ENCODE assay signal across 30 cellular contexts in genomic region chr12:198708-199107, GRCh38. TPM values are rescaled to one million over a fixed set of nuclear protein-coding genes. Genes with fewer than 3 reads are reported as not detected.
"Had no signal": no experiment of that assay in that cellular context is flagged by ENCODE, and none has a peak within 500 bp of the region (broad histone marks: within the 10 kb centered on the region; RNA-seq: fewer than 3 reads in every experiment).

No MANE protein-coding gene starts in this region.

- H3K27me3 ChIP-seq: ovary had no signal

- H3K4me1 Mint-ChIP-seq: activated naive CD8-positive, alpha-beta T cell treated with anti-CD3 and anti-CD28 coated beads, Interleukin-2, amount 10 ng/mL, durations not matched to agents 7 days and 5 days; central memory CD8-positive, alpha-beta T cell; stimulated activated memory B cell treated with anti-CD40 and anti-IgM and Interleukin-4, amounts not matched to agents 10 μg/mL and 1 μg/mL and 100 μg/mL, for 72 hours; stimulated activated naive CD8-positive, alpha-beta T cell treated with anti-CD3 and anti-CD28 coated beads, Interleukin-15, amount 100 ng/mL, for 72 hours had no signal

- H3K9me3 Mint-ChIP-seq: activated naive CD8-positive, alpha-beta T cell treated with anti-CD3 and anti-CD28 coated beads, Interleukin-2, amount 10 ng/mL, durations not matched to agents 7 days and 5 days; central memory CD8-positive, alpha-beta T cell; endodermal cell; stimulated activated memory B cell treated with anti-CD40 and anti-IgM and Interleukin-4, amounts not matched to agents 10 μg/mL and 1 μg/mL and 100 μg/mL, for 72 hours; T-helper 1 cell treated with Interleukin-12 subunit alpha and Interleukin-12 subunit beta and Interleukin-4 antibody, amounts not matched to agents 30 μg/mL and 1 μg/mL, for 36 hours had no signal

- H3K27ac ChIP-seq: coronary artery, esophagus muscularis mucosa, foreskin keratinocyte, heart left ventricle, left lung, lower lobe of right lung, prostate gland, VCaP had no signal

- H3K36me3 ChIP-seq: breast epithelium, esophagus muscularis mucosa, heart left ventricle, left lung, lower lobe of right lung, ovary, prostate gland, tibial nerve had no signal

- H3K27ac Mint-ChIP-seq: activated naive CD8-positive, alpha-beta T cell treated with anti-CD3 and anti-CD28 coated beads, Interleukin-2, amount 10 ng/mL, durations not matched to agents 7 days and 5 days; endodermal cell; stimulated activated memory B cell treated with anti-CD40 and anti-IgM and Interleukin-4, amounts not matched to agents 10 μg/mL and 1 μg/mL and 100 μg/mL, for 72 hours; stimulated activated naive CD8-positive, alpha-beta T cell treated with anti-CD3 and anti-CD28 coated beads, Interleukin-15, amount 100 ng/mL, for 72 hours; T-helper 1 cell treated with Interleukin-12 subunit alpha and Interleukin-12 subunit beta and Interleukin-4 antibody, amounts not matched to agents 30 μg/mL and 1 μg/mL, for 36 hours had no signal

- H3K4me3 ChIP-seq: esophagus muscularis mucosa, heart left ventricle, left lung, lower lobe of right lung, mucosa of descending colon, ovary, prostate gland, skin epidermis, tibial nerve had no signal

- H3K9me3 ChIP-seq: breast epithelium, esophagus muscularis mucosa, heart left ventricle, left lung, lower lobe of right lung, mucosa of descending colon, ovary, prostate gland, tibial nerve had no signal

- H3K4me3 Mint-ChIP-seq: activated naive CD8-positive, alpha-beta T cell treated with anti-CD3 and anti-CD28 coated beads, Interleukin-2, amount 10 ng/mL, durations not matched to agents 7 days and 5 days; central memory CD8-positive, alpha-beta T cell; endodermal cell; stimulated activated memory B cell treated with anti-CD40 and anti-IgM and Interleukin-4, amounts not matched to agents 10 μg/mL and 1 μg/mL and 100 μg/mL, for 72 hours; stimulated activated naive CD8-positive, alpha-beta T cell treated with anti-CD3 and anti-CD28 coated beads, Interleukin-15, amount 100 ng/mL, for 72 hours; T-helper 1 cell treated with Interleukin-12 subunit alpha and Interleukin-12 subunit beta and Interleukin-4 antibody, amounts not matched to agents 30 μg/mL and 1 μg/mL, for 36 hours had no signal

- ATAC-seq: foreskin keratinocyte; heart left ventricle; left lung; lower lobe of right lung; mucosa of descending colon; sciatic nerve; stimulated activated memory B cell treated with anti-CD40 and anti-IgM and Interleukin-4, amounts not matched to agents 10 μg/mL and 1 μg/mL and 100 μg/mL, for 72 hours; stimulated activated naive CD8-positive, alpha-beta T cell treated with anti-CD3 and anti-CD28 coated beads, Interleukin-15, amount 100 ng/mL, for 72 hours had no signal

- H3K36me3 Mint-ChIP-seq: activated naive CD8-positive, alpha-beta T cell treated with anti-CD3 and anti-CD28 coated beads, Interleukin-2, amount 10 ng/mL, durations not matched to agents 7 days and 5 days; stimulated activated memory B cell treated with anti-CD40 and anti-IgM and Interleukin-4, amounts not matched to agents 10 μg/mL and 1 μg/mL and 100 μg/mL, for 72 hours had no signal

- DNase-seq: activated CD4-positive, alpha-beta T cell treated with anti-CD3 and anti-CD28 coated beads for 4 hours; activated CD4-positive, alpha-beta T cell treated with anti-CD3 and anti-CD28 coated beads, Interleukin-2, amount 50 U/mL, for 4 hours; activated effector memory CD4-positive, alpha-beta T cell treated with Interleukin-2 at 50 U/mL for 16 hours; activated naive CD4-positive, alpha-beta T cell treated with Interleukin-2 at 50 U/mL for 16 hours; activated naive CD8-positive, alpha-beta T cell treated with anti-CD3 and anti-CD28 coated beads, Interleukin-2, amount 10 ng/mL, durations not matched to agents 7 days and 5 days; foreskin keratinocyte; lower lobe of right lung; mucosa of descending colon; retina; stimulated activated CD4-positive, alpha-beta T cell treated with anti-CD3 and anti-CD28 coated beads, Interleukin-4, amount 100 ng/mL, for 4 hours; stimulated activated CD8-positive, alpha-beta memory T cell treated with anti-CD3 and anti-CD28 coated beads, Interleukin-4, amount 100 ng/mL, for 48 hours; stimulated activated naive CD8-positive, alpha-beta T cell treated with anti-CD3 and anti-CD28 coated beads, Interleukin-15, amount 100 ng/mL, for 72 hours; SW 1271; T-helper 9 cell had no signal

- H3K4me1 ChIP-seq: breast epithelium, foreskin keratinocyte, prostate gland had no signal

RNA-seq across cellular contexts. Expression of gene SLC6A12, which starts 15.2 kb away (rescaled TPM):
- total RNA-seq: activated naive CD8-positive, alpha-beta T cell treated with anti-CD3 and anti-CD28 coated beads, Interleukin-2, amount 10 ng/mL, durations not matched to agents 7 days and 5 days; foreskin keratinocyte; kidney epithelial cell had no signal
- polyA plus RNA-seq: foreskin keratinocyte had no signal
